ENCODE assay signal across 22 cellular contexts in genomic region chr11:7484645-7485044, GRCh38. TPM values are rescaled to one million over a fixed set of nuclear protein-coding genes. Genes with fewer than 3 reads are reported as not detected.
DNase-seq lines count a peak whose midpoint lies in the region; ATAC-seq and TF ChIP-seq lines count a peak whose summit lies in the region.
"Had no signal": no experiment of that assay in that cellular context is flagged by ENCODE, and none has a peak within 500 bp of the region (broad histone marks: within the 10 kb centered on the region; RNA-seq: fewer than 3 reads in every experiment).

No MANE protein-coding gene starts in this region.

- H3K27me3 Mint-ChIP-seq in Caco-2 (ENCODE audit: insufficient read depth, unreplicated experiment) (no peaks in the 10 kb centered on the region), WTC11 (ENCODE audit: low read depth) (no peaks in the 10 kb centered on the region), osteocyte (ENCODE audit: unreplicated experiment) (no peaks in the 10 kb centered on the region)
- H3K27me3 Mint-ChIP-seq: activated naive CD8-positive, alpha-beta T cell treated with anti-CD3 and anti-CD28 coated beads for 36 hours had no signal

- POLR2A ChIA-PET in Caco-2 (lab: Charles Lee) (no interaction called here), WTC11 (lab: Charles Lee) (no interaction called here)

- no peak overlapping the region for H3K4me3 ChIP-seq in Caco-2 (ENCODE audit: low read depth, low read length)

- no peaks in the 10 kb centered on the region for H3K36me3 ChIP-seq in Caco-2 (ENCODE audit: control insufficient read depth, insufficient read depth, low read length)
- H3K36me3 ChIP-seq: gastrocnemius medialis had no signal

- H3K4me1 ChIP-seq in Caco-2 = peaks cover 21% of the 10 kb centered on the region

- CTCF ChIA-PET in Caco-2 (lab: Charles Lee) = no interaction called here
- CTCF ChIA-PET in WTC11 (lab: Charles Lee) = no interaction called here

- H3K27me3 ChIP-seq in Caco-2 (replicated peaks; ENCODE audit: control insufficient read depth, insufficient read depth, low read length) = no peaks in the 10 kb centered on the region
- H3K27me3 ChIP-seq: gastrocnemius medialis had no signal

- ATAC-seq in WTC11 = peak; percentile 74
- ATAC-seq in GM19351 (IDR thresholded peaks at IDR 0.05; ENCODE audit: unreplicated experiment) = no peak
- no peak for ATAC-seq in stimulated activated naive CD8-positive, alpha-beta T cell treated with anti-CD3 and anti-CD28 coated beads, Interleukin-15, Interleukin-2, amounts not matched to agents 100 U/mL and 50 U/mL, for 24 hours
- ATAC-seq: naive thymus-derived CD4-positive, alpha-beta T cell had no signal

- no peak for TF ChIP-seq CTCF in Caco-2 (IDR thresholded peaks at IDR 0.05; ENCODE audit: insufficient read depth in 1 of 2, low read depth in 1 of 2, low read length in 1 of 2, severe bottlenecking in 1 of 2, unreplicated experiment in 1 of 2)
- no peak for TF ChIP-seq CTCF in WTC11 (IDR thresholded peaks at IDR 0.05)
- TF ChIP-seq CTCF in osteocyte (IDR thresholded peaks at IDR 0.05) = no peak

- H3K4me3 Mint-ChIP-seq in Caco-2 (ENCODE audit: unreplicated experiment) (no peak overlapping the region), WTC11 (no peak overlapping the region), osteocyte (ENCODE audit: unreplicated experiment) (peak overlapping the region; percentile 93)
- H3K4me3 Mint-ChIP-seq: activated naive CD8-positive, alpha-beta T cell treated with anti-CD3 and anti-CD28 coated beads for 36 hours; CD14-positive monocyte; HFFc6; naive thymus-derived CD4-positive, alpha-beta T cell had no signal

- DNase-seq in Caco-2 (peak; percentile 54 to 66), WTC11 (ENCODE audit: low spot score) (no peak), islet precursor cell (peak; percentile 77), osteocyte (ENCODE audit: extremely low spot score, unreplicated experiment) (no peak), NCI-H526 (lab: John Stamatoyannopoulos, UW) (no peak), cortex of kidney (lab: John Stamatoyannopoulos, UW) (no peak)
- DNase-seq in stimulated activated naive CD8-positive, alpha-beta T cell treated with anti-CD3 and anti-CD28 coated beads, Interleukin-15, Interleukin-2, amounts not matched to agents 100 U/mL and 50 U/mL, for 24 hours = no peak
- DNase-seq: ACHN; activated CD4-positive, alpha-beta T cell treated with anti-CD3 and anti-CD28 coated beads for 1 hour; activated naive CD8-positive, alpha-beta T cell treated with anti-CD3 and anti-CD28 coated beads for 36 hours; dermis blood vessel endothelial cell; gastrocnemius medialis; HFFc6; naive thymus-derived CD4-positive, alpha-beta T cell; NCI-H1694 treated with DMSO at 0.1 percent for 48 hours; NCI-H446 treated with DMSO at 0.1 percent for 48 hours; posterior cingulate gyrus; stimulated activated CD4-positive, alpha-beta T cell treated with anti-CD3 and anti-CD28 coated beads, Interleukin-4, amount 100 ng/mL, for 1 hour had no signal

- H3K9me3 ChIP-seq in Caco-2 = no peaks in the 10 kb centered on the region
- H3K9me3 ChIP-seq: gastrocnemius medialis had no signal

- peaks cover 13% of the 10 kb centered on the region for H3K4me1 Mint-ChIP-seq in Caco-2 (ENCODE audit: low read depth, unreplicated experiment)
- H3K4me1 Mint-ChIP-seq in WTC11 = peaks cover 25% of the 10 kb centered on the region
- H3K4me1 Mint-ChIP-seq in osteocyte (ENCODE audit: unreplicated experiment) = peaks cover 35% of the 10 kb centered on the region
- H3K4me1 Mint-ChIP-seq: activated naive CD8-positive, alpha-beta T cell treated with anti-CD3 and anti-CD28 coated beads for 36 hours had no signal

- BruUV-seq in Caco-2 (replicated peaks; lab: Mats Ljungman, UMichigan) = no TSS peak

- no peaks in the 10 kb centered on the region for H3K9me3 Mint-ChIP-seq in Caco-2 (ENCODE audit: unreplicated experiment)
- H3K9me3 Mint-ChIP-seq in WTC11 = 0 out of 2 replicates have a peak, but pooled peaks cover 4% of the 10 kb centered on the region
- H3K9me3 Mint-ChIP-seq in osteocyte (ENCODE audit: unreplicated experiment) = no peaks in the 10 kb centered on the region
- H3K9me3 Mint-ChIP-seq: activated naive CD8-positive, alpha-beta T cell treated with anti-CD3 and anti-CD28 coated beads for 36 hours; CD14-positive monocyte; HFFc6; naive thymus-derived CD4-positive, alpha-beta T cell had no signal

- no peaks in the 10 kb centered on the region for H3K36me3 Mint-ChIP-seq in Caco-2 (ENCODE audit: insufficient read depth, unreplicated experiment)
- H3K36me3 Mint-ChIP-seq in WTC11 = no peaks in the 10 kb centered on the region
- peaks cover 17% of the 10 kb centered on the region for H3K36me3 Mint-ChIP-seq in osteocyte (ENCODE audit: unreplicated experiment)
- H3K36me3 Mint-ChIP-seq: activated naive CD8-positive, alpha-beta T cell treated with anti-CD3 and anti-CD28 coated beads for 36 hours; naive thymus-derived CD4-positive, alpha-beta T cell had no signal

- H3K27ac Mint-ChIP-seq in Caco-2 (ENCODE audit: unreplicated experiment) (no peak overlapping the region), WTC11 (no peak overlapping the region), osteocyte (ENCODE audit: unreplicated experiment) (peak overlapping the region; percentile 92)
- H3K27ac Mint-ChIP-seq: activated naive CD8-positive, alpha-beta T cell treated with anti-CD3 and anti-CD28 coated beads for 36 hours; CD14-positive monocyte; HFFc6; naive thymus-derived CD4-positive, alpha-beta T cell had no signal

- intact Hi-C loops in Caco-2 (cut with micrococcal nuclease; ENCODE audit: unreplicated experiment) = loop anchor here (2.0 kb wide), 1 partner anchor 54 kb away; no protein-coding TSS in a partner anchor

TF ChIP-seq in WTC11, 78 proteins besides CTCF, POLR2A, EP300 and RAD21 (continues in another document):
- TF ChIP-seq USF1 (CRISPR knock-in tag; IDR thresholded peaks at IDR 0.05) (no peak), ZNF281 (CRISPR knock-in tag; IDR thresholded peaks at IDR 0.05) (no peak), MLX (CRISPR knock-in tag; IDR thresholded peaks at IDR 0.05) (no peak), MXD4 (CRISPR knock-in tag; IDR thresholded peaks at IDR 0.05; ENCODE audit: borderline replicate concordance) (no peak), FOXP4 (CRISPR knock-in tag; IDR thresholded peaks at IDR 0.05) (no peak), NFE2L1 (CRISPR knock-in tag; IDR thresholded peaks at IDR 0.05) (no peak), MAX (CRISPR knock-in tag; IDR thresholded peaks at IDR 0.05) (no peak), ZNF232 (CRISPR knock-in tag; IDR thresholded peaks at IDR 0.05) (no peak)

RNA-seq across cellular contexts. Expression of gene OLFML1, which starts 0.7 kb away (rescaled TPM):
- total RNA-seq in Caco-2 (2022) (1.8 and 3.9 TPM in 2 replicates), WTC11 (2021) (0.16 to 0.18 TPM in 2 of 3 replicates, not detected in the other), osteocyte (59.7 and 66.6 TPM in 2 replicates)
- total RNA-seq: activated CD8-positive, alpha-beta memory T cell treated with anti-CD3 and anti-CD28 coated beads for 36 hours; activated naive CD8-positive, alpha-beta T cell treated with anti-CD3 and anti-CD28 coated beads for 36 hours; dermis blood vessel endothelial cell; naive thymus-derived CD4-positive, alpha-beta T cell; smooth muscle cell had no signal

RNA-seq across cellular contexts. Expression of gene PPFIBP2, which starts 29.2 kb away (rescaled TPM):
- total RNA-seq in Caco-2 (2022) = 72.5 and 79.8 TPM in 2 replicates
- 12.5 to 21.4 TPM (median 12.9 TPM) in 3 replicates for total RNA-seq in WTC11 (2021)
- total RNA-seq in osteocyte = 72.6 and 74.1 TPM in 2 replicates

Comparison
In these comparisons a context has a peak if more than half of its experiments do, and no peak if none do; other contexts are left out.
1. DNase-seq: peak in Caco-2 (2 of 2) and islet precursor cell (single experiment); none in WTC11 (single experiment), osteocyte (single experiment), stimulated activated naive CD8-positive, alpha-beta T cell treated with anti-CD3 and anti-CD28 coated beads, Interleukin-15, Interleukin-2, amounts not matched to agents 100 U/mL and 50 U/mL, for 24 hours (single experiment), NCI-H526 (0 of 2) and cortex of kidney (single experiment).
2. RNA of gene OLFML1, which starts 0.7 kb away (total RNA-seq): 59.7 to 66.6 TPM in osteocyte; 1.8 to 3.9 TPM in Caco-2 and 0.16 to 0.18 TPM in WTC11; every median in the first group is over 10 times any median in the second.